Comparison of ENCODE assay signal across 19 cellular contexts in genomic region chr2:37880546-37880945, GRCh38. TPM values are rescaled to one million over a fixed set of nuclear protein-coding genes. Genes with fewer than 3 reads are reported as not detected.
A peak's percentile ranks its signal among the peaks of the same experiment; 100 is the strongest.
DNase-seq lines count a peak whose midpoint lies in the region; ATAC-seq, FAIRE-seq and TF ChIP-seq lines count a peak whose summit lies in the region.
"Had no signal": no experiment of that assay in that cellular context is flagged by ENCODE, and none has a peak within 500 bp of the region (broad histone marks: within the 10 kb centered on the region; RNA-seq: fewer than 3 reads in every experiment).

No MANE protein-coding gene starts in this region.

- RAD21 ChIA-PET in GM12878 (lab: Charles Lee; ENCODE audit: unreplicated experiment), result interaction anchor here (1.7 to 7.9 kb wide), 4 partner anchors 9 to 484 kb away, joined by 5 to 211 read pairs (median 10); no protein-coding TSS in a partner anchor

- 19% methylated on average over 9 of the region's 9 CpGs for WGBS in GM12878 (ENCODE audit: insufficient coverage, insufficient replicate concordance, low lambda C conversion rate, missing lambda C conversion rate)

- no peak overlapping the region for H3K4me2 ChIP-seq in GM12878 (ENCODE audit: control insufficient read depth, insufficient read depth)

- no peaks in the 10 kb centered on the region for H3K9me3 Mint-ChIP-seq in activated naive CD8-positive, alpha-beta T cell treated with anti-CD3 and anti-CD28 coated beads, Interleukin-2, amount 10 ng/mL, durations not matched to agents 7 days and 5 days
- no peaks in the 10 kb centered on the region for H3K9me3 Mint-ChIP-seq in activated naive CD8-positive, alpha-beta T cell treated with anti-CD3 and anti-CD28 coated beads for 36 hours
- H3K9me3 Mint-ChIP-seq in stimulated activated naive CD8-positive, alpha-beta T cell treated with anti-CD3 and anti-CD28 coated beads, Interleukin-15, amount 100 ng/mL, for 72 hours, result no peaks in the 10 kb centered on the region
- H3K9me3 Mint-ChIP-seq: natural killer cell treated with Interleukin-12 subunit alpha and Interleukin-12 subunit beta and Interleukin-15 and Interleukin-18, amount 100 ng/mL, for 72 hours had no signal

- DNase-seq in activated naive CD8-positive, alpha-beta T cell treated with anti-CD3 and anti-CD28 coated beads, Interleukin-2, amount 10 ng/mL, durations not matched to agents 7 days and 5 days, result no peak
- DNase-seq in activated naive CD8-positive, alpha-beta T cell treated with anti-CD3 and anti-CD28 coated beads for 36 hours, result no peak
- DNase-seq in GM12878 (ENCODE audit: low read depth, low spot score), result no peak
- no peak for DNase-seq in stimulated activated naive CD8-positive, alpha-beta T cell treated with anti-CD3 and anti-CD28 coated beads, Interleukin-15, amount 100 ng/mL, for 72 hours
- no peak for DNase-seq in mesenteric fat pad (ENCODE audit: low spot score)
- no peak for DNase-seq in activated naive CD4-positive, alpha-beta T cell (lab: John Stamatoyannopoulos, UW)
- DNase-seq in NCI-H2196 treated with DMSO at 0.1 percent for 48 hours (lab: John Stamatoyannopoulos, UW; ENCODE audit: unreplicated experiment), result no peak
- DNase-seq: activated effector memory CD4-positive, alpha-beta T cell treated with Interleukin-2 at 50 U/mL for 16 hours; anterior cingulate cortex; H7; NCI-H1417 treated with DMSO at 0.1 percent for 48 hours; NCI-H446 had no signal

- no peak for FAIRE-seq in GM12878 (lab: Jason Lieb, UNC)
- FAIRE-seq: D721Med, endothelial cell of umbilical vein, RCC 7860 had no signal

- no peak overlapping the region for H3K9ac ChIP-seq in GM12878 (ENCODE audit: control insufficient read depth, insufficient read depth, low read length)

- CTCF ChIA-PET in GM12878 (lab: Yijun Ruan, JAX), result interaction anchor here (0.6 to 13.6 kb wide), 6 partner anchors 10 to 712 kb away, joined by 3 to 336 read pairs (median 12); no protein-coding TSS in a partner anchor

- TF ChIP-seq POLR2A in GM12878 (IDR thresholded peaks at IDR 0.05; ENCODE audit: low read depth, low read length), result no peak

- intact Hi-C loops in GM12878 (cut with micrococcal nuclease; ENCODE audit: unreplicated experiment), result no loop called here

- H3K9me3 ChIP-seq in GM12878 (replicated peaks; ENCODE audit: control insufficient read depth, insufficient read depth, low read length), result no peaks in the 10 kb centered on the region

- H4K20me1 ChIP-seq in GM12878 (ENCODE audit: control insufficient read depth, insufficient read depth), result no peaks in the 10 kb centered on the region

- no peaks in the 10 kb centered on the region for H3K36me3 ChIP-seq in GM12878 (ENCODE audit: control insufficient read depth in 2 of 2, insufficient read depth in 2 of 2, low read length in 1 of 2)

- in situ Hi-C loops in GM12878 (cut with MboI), result no loop called here

- no peaks in the 10 kb centered on the region for H3K4me1 ChIP-seq in GM12878 (ENCODE audit: control insufficient read depth, insufficient read depth, low read length)

- ATAC-seq in activated naive CD8-positive, alpha-beta T cell treated with anti-CD3 and anti-CD28 coated beads, Interleukin-2, amount 10 ng/mL, durations not matched to agents 7 days and 5 days (ENCODE audit: low read depth), result peak; percentile 36
- ATAC-seq in HG03108 (IDR thresholded peaks at IDR 0.05; ENCODE audit: unreplicated experiment) (peak; percentile 31), GM12878 (peak; percentile 48; the same call in 2 of the 3 replicates)
- ATAC-seq in stimulated activated naive CD8-positive, alpha-beta T cell treated with anti-CD3 and anti-CD28 coated beads, Interleukin-15, amount 100 ng/mL, for 72 hours, result peak; percentile 26
- ATAC-seq: K562; natural killer cell treated with Interleukin-12 subunit alpha and Interleukin-12 subunit beta and Interleukin-15 and Interleukin-18, amount 100 ng/mL, for 72 hours had no signal

- H3K79me2 ChIP-seq in GM12878 (ENCODE audit: control insufficient read depth, insufficient read depth, low read length), result no peaks in the 10 kb centered on the region

- no peak overlapping the region for H3K27ac Mint-ChIP-seq in activated naive CD8-positive, alpha-beta T cell treated with anti-CD3 and anti-CD28 coated beads, Interleukin-2, amount 10 ng/mL, durations not matched to agents 7 days and 5 days
- no peak overlapping the region for H3K27ac Mint-ChIP-seq in activated naive CD8-positive, alpha-beta T cell treated with anti-CD3 and anti-CD28 coated beads for 36 hours
- no peak overlapping the region for H3K27ac Mint-ChIP-seq in stimulated activated naive CD8-positive, alpha-beta T cell treated with anti-CD3 and anti-CD28 coated beads, Interleukin-15, amount 100 ng/mL, for 72 hours
- H3K27ac Mint-ChIP-seq: natural killer cell treated with Interleukin-12 subunit alpha and Interleukin-12 subunit beta and Interleukin-15 and Interleukin-18, amount 100 ng/mL, for 72 hours had no signal

- peak in 2 of 3 experiments; percentile 4 to 5; a peak in 1 of 6 replicates for TF ChIP-seq CTCF in GM12878 (IDR thresholded peaks at IDR 0.05 in 2 of 3, conservative IDR thresholded peaks at IDR 0.05 in 1 of 3; ENCODE audit: control insufficient read depth in 2 of 3, extremely low read depth in 1 of 3, insufficient read depth in 1 of 3, low read depth in 3 of 3, low read length in 3 of 3)

- TF ChIP-seq RAD21 in GM12878 (IDR thresholded peaks at IDR 0.05; ENCODE audit: insufficient read depth, low read depth, low read length), result 0 out of 2 replicates have a peak, but pooled peaks have one; percentile 8

- H3K27ac ChIP-seq in GM12878 (ENCODE audit: control insufficient read depth, insufficient read depth), result no peak overlapping the region

- H3K4me3 ChIP-seq in GM12878, result no peak overlapping the region
- H3K4me3 ChIP-seq: K562, lung had no signal

- H3K36me3 Mint-ChIP-seq in activated naive CD8-positive, alpha-beta T cell treated with anti-CD3 and anti-CD28 coated beads, Interleukin-2, amount 10 ng/mL, durations not matched to agents 7 days and 5 days, result no peaks in the 10 kb centered on the region
- H3K36me3 Mint-ChIP-seq in activated naive CD8-positive, alpha-beta T cell treated with anti-CD3 and anti-CD28 coated beads for 36 hours, result no peaks in the 10 kb centered on the region
- H3K36me3 Mint-ChIP-seq: natural killer cell treated with Interleukin-12 subunit alpha and Interleukin-12 subunit beta and Interleukin-15 and Interleukin-18, amount 100 ng/mL, for 72 hours had no signal

- H3K27me3 Mint-ChIP-seq in activated naive CD8-positive, alpha-beta T cell treated with anti-CD3 and anti-CD28 coated beads, Interleukin-2, amount 10 ng/mL, durations not matched to agents 7 days and 5 days, result peaks cover 13% of the 10 kb centered on the region
- H3K27me3 Mint-ChIP-seq in activated naive CD8-positive, alpha-beta T cell treated with anti-CD3 and anti-CD28 coated beads for 36 hours, result peaks cover 23% of the 10 kb centered on the region
- H3K27me3 Mint-ChIP-seq in stimulated activated naive CD8-positive, alpha-beta T cell treated with anti-CD3 and anti-CD28 coated beads, Interleukin-15, amount 100 ng/mL, for 72 hours, result peaks cover 31% of the 10 kb centered on the region

- POLR2A ChIA-PET in activated naive CD8-positive, alpha-beta T cell treated with anti-CD3 and anti-CD28 coated beads, Interleukin-2, amount 10 ng/mL, durations not matched to agents 7 days and 5 days (lab: Charles Lee), result no interaction called here
- POLR2A ChIA-PET in GM12878 (lab: Charles Lee), result interaction anchor here (0.5 to 0.7 kb wide), 2 partner anchors 11 to 28 kb away, joined by 3 to 4 read pairs; no protein-coding TSS in a partner anchor

- H3K4me1 Mint-ChIP-seq in activated naive CD8-positive, alpha-beta T cell treated with anti-CD3 and anti-CD28 coated beads, Interleukin-2, amount 10 ng/mL, durations not matched to agents 7 days and 5 days, result peaks cover 4% of the 10 kb centered on the region
- H3K4me1 Mint-ChIP-seq in activated naive CD8-positive, alpha-beta T cell treated with anti-CD3 and anti-CD28 coated beads for 36 hours, result peaks cover 8% of the 10 kb centered on the region
- H3K4me1 Mint-ChIP-seq in stimulated activated naive CD8-positive, alpha-beta T cell treated with anti-CD3 and anti-CD28 coated beads, Interleukin-15, amount 100 ng/mL, for 72 hours, result peaks cover 13% of the 10 kb centered on the region

- no peak overlapping the region for H2AFZ ChIP-seq in GM12878 (ENCODE audit: control insufficient read depth, low read depth, low read length)

- SMC1A ChIA-PET in GM12878 (lab: Charles Lee; ENCODE audit: uncharacterized antibody, unreplicated experiment), result interaction anchor here (1.5 to 13.5 kb wide), 5 partner anchors 11 to 482 kb away, joined by 3 to 271 read pairs (median 197); no protein-coding TSS in a partner anchor

- peaks cover 0 to 2% of the 10 kb centered on the region in 2 experiments; a peak in 2 of 4 replicates for H3K27me3 ChIP-seq in GM12878 (replicated peaks in 1 of 2; ENCODE audit: control insufficient read depth in 2 of 2, insufficient read depth in 2 of 2, low read length in 1 of 2)

- H3K4me3 Mint-ChIP-seq in activated naive CD8-positive, alpha-beta T cell treated with anti-CD3 and anti-CD28 coated beads, Interleukin-2, amount 10 ng/mL, durations not matched to agents 7 days and 5 days, result no peak overlapping the region
- no peak overlapping the region for H3K4me3 Mint-ChIP-seq in activated naive CD8-positive, alpha-beta T cell treated with anti-CD3 and anti-CD28 coated beads for 36 hours
- no peak overlapping the region for H3K4me3 Mint-ChIP-seq in stimulated activated naive CD8-positive, alpha-beta T cell treated with anti-CD3 and anti-CD28 coated beads, Interleukin-15, amount 100 ng/mL, for 72 hours
- H3K4me3 Mint-ChIP-seq: natural killer cell treated with Interleukin-12 subunit alpha and Interleukin-12 subunit beta and Interleukin-15 and Interleukin-18, amount 100 ng/mL, for 72 hours had no signal

- TF ChIP-seq EP300 in GM12878 (IDR thresholded peaks at IDR 0.05; ENCODE audit: borderline replicate concordance in 1 of 2, control insufficient read depth in 1 of 2, low read depth in 2 of 2, low read length in 2 of 2), result no peak

- no TSS peak for BruUV-seq in GM12878 (replicated peaks; lab: Mats Ljungman, UMichigan)

RNA-seq across cellular contexts. Expression of gene RMDN2, which starts 44.5 kb away (rescaled TPM):
- total RNA-seq in activated naive CD8-positive, alpha-beta T cell treated with anti-CD3 and anti-CD28 coated beads, Interleukin-2, amount 10 ng/mL, durations not matched to agents 7 days and 5 days, result 1 to 10 TPM; 2.3 to 3.0 TPM
- total RNA-seq in activated naive CD8-positive, alpha-beta T cell treated with anti-CD3 and anti-CD28 coated beads for 36 hours, result 1 to 10 TPM; 2.8 to 3.2 TPM
- 68.2 and 74.3 TPM in 2 replicates for total RNA-seq in GM12878 (2013; cell fraction: nucleolus; rRNA removed)
- total RNA-seq in GM12878 (2014; rRNA removed), result 7.8 and 8.7 TPM in 2 replicates
- total RNA-seq in GM12878 (2014; rRNA removed; fragmentation: Illumina TruSeq; extraction: Trizol), result 11.7 and 12.4 TPM in 2 replicates
- total RNA-seq in GM12878 (2021), result 7.3 and 9.3 TPM in 2 replicates
- 4.2 TPM for polyA plus RNA-seq in GM12878 (2011; ENCODE audit: low read depth)
- polyA plus RNA-seq in GM12878 (2011; rRNA removed), result 2.6 and 4.0 TPM in 2 replicates
- 0.52 and 0.55 TPM in 2 replicates for polyA plus RNA-seq in GM12878 (2011; cell fraction: cytosol; rRNA removed)
- polyA plus RNA-seq in GM12878 (2011; cell fraction: nucleus; rRNA removed), result 2.0 and 2.6 TPM in 2 replicates
- polyA plus RNA-seq in GM12878 (2012), result 4.8 and 6.8 TPM in 2 replicates
- 11.1 and 15.6 TPM in 2 replicates for polyA plus RNA-seq in GM12878 (2014; fragmentation: Illumina TruSeq; extraction: Trizol)
- 1 to 10 TPM; 6.6 to 9.1 TPM for polyA plus RNA-seq in GM12878 (2014; fragmentation: Nextera tagmentation; extraction: Ambion mirVana)
- polyA plus RNA-seq in GM12878 (2014; rRNA removed), result 5.8 and 7.5 TPM in 2 replicates
- 10 to 100 TPM; 11.3 to 11.4 TPM for polyA plus RNA-seq in GM12878 (2016; fragmentation: Nextera tagmentation; extraction: Ambion mirVana)
- polyA minus RNA-seq in GM12878 (2011; rRNA and poly(A)+ RNA removed), result 1.6 and 1.7 TPM in 2 replicates
- 1.1 and 1.5 TPM in 2 replicates for polyA minus RNA-seq in GM12878 (2011; cell fraction: cytosol; rRNA and poly(A)+ RNA removed)
- 2.3 and 4.8 TPM in 2 replicates for polyA minus RNA-seq in GM12878 (2011; cell fraction: nucleus; rRNA and poly(A)+ RNA removed)
- 8.4 TPM for total RNA-seq in mesenteric fat pad
